13 cellular contexts compared by ENCODE assay signal in genomic region chr10:126090911-126091728, GRCh38.
DNase-seq lines count a peak whose midpoint lies in the region; ATAC-seq, FAIRE-seq and TF ChIP-seq lines count a peak whose summit lies in the region.
"Had no signal": no experiment of that assay in that cellular context is flagged by ENCODE, and none has a peak within 500 bp of the region (broad histone marks: within the 10 kb centered on the region; RNA-seq: fewer than 3 reads in every experiment).

No MANE protein-coding gene starts in this region.

- no peaks in the 10 kb centered on the region for H3K4me1 ChIP-seq in HepG2 (ENCODE audit: insufficient read depth, low read length)

- 28% methylated on average over 10 of the region's 10 CpGs for WGBS in HepG2 (ENCODE audit: low lambda C conversion rate)

- no peak for TF ChIP-seq EP300 in HepG2 (IDR thresholded peaks at IDR 0.05; ENCODE audit: low read depth in 2 of 2, low read length in 2 of 2)
- TF ChIP-seq EP300 in HepG2 (CRISPR knock-in tag; IDR thresholded peaks at IDR 0.05; ENCODE audit: borderline replicate concordance): no peak

- H3K9me3 ChIP-seq in HepG2 (ENCODE audit: low read length): no peaks in the 10 kb centered on the region
- H3K9me3 ChIP-seq: heart right ventricle had no signal

- no peak overlapping the region for H3K9ac ChIP-seq in HepG2 (ENCODE audit: insufficient read depth, low read depth, low read length)

- POLR2A ChIA-PET in HepG2 (lab: Yijun Ruan, JAX): no interaction called here

- no peaks in the 10 kb centered on the region for H3K79me2 ChIP-seq in HepG2 (ENCODE audit: insufficient read depth, low read length)

- no peak for TF ChIP-seq POLR2A in HepG2 (IDR thresholded peaks at IDR 0.05; ENCODE audit: insufficient read depth in 1 of 2, low read depth in 2 of 2, low read length in 2 of 2)

- H3K27ac ChIP-seq in HepG2 (ENCODE audit: extremely low read length, insufficient read depth, low read length): no peak overlapping the region
- H3K27ac ChIP-seq: cardiac muscle cell, heart right ventricle had no signal

- no peak for TF ChIP-seq RAD21 in HepG2 (CRISPR knock-in tag; IDR thresholded peaks at IDR 0.05)

- no peak overlapping the region for H2AFZ ChIP-seq in HepG2 (ENCODE audit: low read length)

- in situ Hi-C loops in HepG2 (cut with HindIII; ENCODE audit: extremely low pct_ligation_motif_present, low pct_unique_long_range_greater_than_20kb): no loop called here

- H3K4me3 ChIP-seq in bronchial epithelial cell (ENCODE audit: low read depth, low read length): no peak overlapping the region
- H3K4me3 ChIP-seq in HepG2 (replicated peaks in 1 of 3; ENCODE audit: insufficient read depth in 1 of 3, low read depth in 2 of 3, low read length in 3 of 3): no peak overlapping the region
- H3K4me3 ChIP-seq: cardiac muscle cell, heart right ventricle had no signal

- H3K36me3 ChIP-seq in bronchial epithelial cell (ENCODE audit: control insufficient read depth, insufficient read depth, low read length): no peaks in the 10 kb centered on the region
- no peaks in the 10 kb centered on the region for H3K36me3 ChIP-seq in HepG2 (replicated peaks in 1 of 2; ENCODE audit: control insufficient read depth in 1 of 2, insufficient read depth in 2 of 2, low read length in 2 of 2)
- H3K36me3 ChIP-seq: cardiac muscle cell, heart right ventricle had no signal

- ATAC-seq in HepG2 (no peak), GM18909 (IDR thresholded peaks at IDR 0.05; ENCODE audit: poor library complexity, unreplicated experiment) (no peak), HG02938 (IDR thresholded peaks at IDR 0.05; ENCODE audit: unreplicated experiment) (no peak)

- BruUV-seq in HepG2 (replicated peaks; lab: Mats Ljungman, UMichigan): no TSS peak

- DNase-seq in AG09319 (ENCODE audit: extremely low read depth, low read depth) (peak; percentile 72), Kasumi-1 (lab: John Stamatoyannopoulos, UW) (peak; percentile 35 to 65), bronchial epithelial cell (ENCODE audit: low read depth) (peak; percentile 98), HepG2 (ENCODE audit: low spot score) (no peak), NCI-H146 treated with DMSO at 0.1 percent for 48 hours (lab: John Stamatoyannopoulos, UW; ENCODE audit: unreplicated experiment) (no peak), NOMO-1 treated with dmso at 0.1 percent for 144 hours (lab: John Stamatoyannopoulos, UW; ENCODE audit: unreplicated experiment) (no peak)
- DNase-seq: CD8-positive, alpha-beta memory T cell; heart right ventricle; NCI-H526 treated with DMSO at 0.1 percent for 48 hours had no signal

- H3K27me3 ChIP-seq in bronchial epithelial cell (ENCODE audit: control insufficient read depth, insufficient read depth, low read length) (no peaks in the 10 kb centered on the region), HepG2 (ENCODE audit: control insufficient read depth in 1 of 2, insufficient read depth in 2 of 2, low read length in 2 of 2) (peaks cover 3 to 24% of the 10 kb centered on the region in 2 experiments; a peak in 4 of 5 replicates)
- H3K27me3 ChIP-seq: cardiac muscle cell had no signal

- FAIRE-seq in bronchial epithelial cell (lab: Jason Lieb, UNC) (peak; percentile 93), HepG2 (lab: Jason Lieb, UNC) (no peak)
- FAIRE-seq: GM12892 had no signal

- CTCF ChIA-PET in HepG2 (lab: Yijun Ruan, JAX; ENCODE audit: low intra/inter-chr PET ratio, low total read pairs): no interaction called here

- intact Hi-C loops in HepG2 (cut with micrococcal nuclease; ENCODE audit: unreplicated experiment): no loop called here

- H4K20me1 ChIP-seq in HepG2 (ENCODE audit: insufficient read depth, low read length): no peaks in the 10 kb centered on the region

- no peak overlapping the region for H3K4me2 ChIP-seq in HepG2 (ENCODE audit: low read depth, low read length)

- TF ChIP-seq CTCF in AG09319 (IDR thresholded peaks at IDR 0.05; ENCODE audit: low read depth, low read length) (no peak), bronchial epithelial cell (IDR thresholded peaks at IDR 0.05; ENCODE audit: insufficient read depth, low read length, severe bottlenecking) (no peak), HepG2 (CRISPR knock-in tag; IDR thresholded peaks at IDR 0.05) (no peak)

TF ChIP-seq in HepG2, 621 proteins besides CTCF, POLR2A, EP300 and RAD21:
- TF ChIP-seq MAFF (IDR thresholded peaks at IDR 0.05; ENCODE audit: low read depth, low read length) (peak; percentile 28; the same call in 1 of the 2 replicates), ONECUT2 (CRISPR knock-in tag; IDR thresholded peaks at IDR 0.05) (no peak), ZSCAN22 (CRISPR knock-in tag; IDR thresholded peaks at IDR 0.05) (no peak), ZNF546 (CRISPR knock-in tag; conservative IDR thresholded peaks at IDR 0.05) (no peak), MAFK (conservative IDR thresholded peaks at IDR 0.05 in 1 of 2, IDR thresholded peaks at IDR 0.05 in 1 of 2; ENCODE audit: low read length in 2 of 2) (peak in 1 of 2 experiments; percentile 55; a peak in 2 of 4 replicates), STAT6 (CRISPR knock-in tag; IDR thresholded peaks at IDR 0.05; ENCODE audit: borderline replicate concordance) (no peak), SNAI1 (CRISPR knock-in tag; IDR thresholded peaks at IDR 0.05; ENCODE audit: borderline replicate concordance) (no peak)

Comparison
In these comparisons a context has a peak if more than half of its experiments do, and no peak if none do; other contexts are left out.
1. DNase-seq: peak in AG09319 (single experiment), Kasumi-1 (2 of 2) and bronchial epithelial cell (single experiment); none in HepG2 (single experiment), NCI-H146 treated with DMSO at 0.1 percent for 48 hours (single experiment) and NOMO-1 treated with dmso at 0.1 percent for 144 hours (single experiment).